Comparison of ENCODE assay signal across 1 cellular context in the genomic region with DNA sequence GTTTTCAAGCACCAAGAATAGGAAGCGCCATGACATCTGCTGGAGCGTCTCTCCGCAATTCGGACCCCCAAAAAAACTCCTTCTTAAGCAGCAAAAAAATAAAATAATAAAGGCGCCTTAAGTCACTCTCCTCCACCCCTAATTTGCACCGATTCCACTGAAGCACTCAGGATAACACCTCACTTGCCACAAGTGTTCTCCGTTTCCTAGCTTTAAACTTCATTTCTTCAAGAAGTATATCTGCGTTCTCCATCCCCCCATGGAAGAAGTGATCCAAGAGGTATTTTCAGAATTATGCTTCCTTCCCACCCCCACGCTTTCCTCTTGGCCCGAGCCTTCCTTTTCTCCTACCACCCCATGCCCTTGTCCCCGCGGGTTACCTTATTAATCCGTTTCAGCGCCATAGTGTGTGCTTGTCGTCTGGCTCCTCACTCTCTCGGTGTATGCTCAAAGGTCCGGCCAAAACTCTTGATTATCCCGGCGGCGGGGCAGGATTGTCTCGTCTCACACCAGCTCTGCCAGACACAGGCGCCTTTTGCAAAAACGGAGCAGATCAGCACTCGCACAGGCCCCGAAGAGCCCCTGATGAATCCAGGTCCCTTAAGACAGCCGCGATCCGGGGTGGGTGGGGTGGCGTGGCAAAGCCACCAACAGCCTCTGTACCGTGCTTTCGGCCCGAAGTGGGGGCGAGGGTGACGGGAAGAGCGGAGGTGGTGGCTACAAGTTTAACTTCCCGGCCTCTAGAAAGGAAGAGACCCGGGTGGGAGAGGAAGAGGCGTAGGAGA.
TF ChIP-seq lines count a peak whose summit lies in the region.

No MANE protein-coding gene starts in this region.

TF ChIP-seq in IMR-90, 13 proteins besides CTCF, POLR2A, EP300 and RAD21:
- TF ChIP-seq MXI1 (IDR thresholded peaks at IDR 0.05; ENCODE audit: borderline replicate concordance, low read depth, low read length) (no peak), BHLHE40 (IDR thresholded peaks at IDR 0.05; ENCODE audit: low read depth, low read length) (no peak), CHD1 (IDR thresholded peaks at IDR 0.05; ENCODE audit: low read depth, low read length) (0 out of 2 replicates have a peak, but pooled peaks have one; percentile 32)
